ENCODE assay signal across 3 cellular contexts in the genomic region with DNA sequence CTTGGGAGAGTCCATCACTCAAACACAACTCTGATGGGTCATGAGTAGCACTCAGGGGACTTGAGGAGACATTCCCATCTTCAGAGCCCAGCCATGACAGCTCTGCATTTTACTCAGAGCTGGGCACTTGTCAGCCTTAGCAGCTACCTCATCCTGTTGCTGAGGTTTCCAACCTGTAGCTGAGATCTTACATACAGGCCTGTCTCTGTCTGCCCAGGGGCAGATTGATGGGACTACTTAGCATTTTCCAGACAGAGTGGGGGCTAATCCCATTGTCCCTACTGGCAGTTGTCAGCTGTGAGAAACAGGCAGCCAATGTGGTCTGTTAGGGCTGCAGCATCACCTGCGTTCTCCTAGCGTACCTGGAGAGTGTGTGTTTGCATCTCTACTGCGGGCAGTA.
TF ChIP-seq lines count a peak whose summit lies in the region.

No MANE protein-coding gene starts in this region.

TF ChIP-seq in HEK293, 187 proteins besides CTCF, POLR2A, EP300 and RAD21 (continues in another document):
- TF ChIP-seq ZXDB (tag by site-specific recombination; IDR thresholded peaks at IDR 0.05) = no peak
- no peak for TF ChIP-seq ZNF473 (tag by site-specific recombination; IDR thresholded peaks at IDR 0.05)
- TF ChIP-seq ZNF76 (tag by site-specific recombination; IDR thresholded peaks at IDR 0.05; ENCODE audit: borderline replicate concordance, low read depth) = no peak
- TF ChIP-seq, protein P1, sequence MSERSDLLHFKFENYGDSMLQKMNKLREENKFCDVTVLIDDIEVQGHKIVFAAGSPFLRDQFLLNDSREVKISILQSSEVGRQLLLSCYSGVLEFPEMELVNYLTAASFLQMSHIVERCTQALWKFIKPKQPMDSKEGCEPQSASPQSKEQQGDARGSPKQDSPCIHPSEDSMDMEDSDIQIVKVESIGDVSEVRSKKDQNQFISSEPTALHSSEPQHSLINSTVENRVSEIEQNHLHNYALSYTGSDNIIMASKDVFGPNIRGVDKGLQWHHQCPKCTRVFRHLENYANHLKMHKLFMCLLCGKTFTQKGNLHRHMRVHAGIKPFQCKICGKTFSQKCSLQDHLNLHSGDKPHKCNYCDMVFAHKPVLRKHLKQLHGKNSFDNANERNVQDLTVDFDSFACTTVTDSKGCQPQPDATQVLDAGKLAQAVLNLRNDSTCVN (tag by site-specific recombination; optimal IDR thresholded peaks at IDR 0.05) = no peak
- peak; percentile 43; the same call in 1 of the 2 replicates for TF ChIP-seq SCRT1 (tag by site-specific recombination; IDR thresholded peaks at IDR 0.05; ENCODE audit: borderline replicate concordance)
- TF ChIP-seq SCRT2 (tag by site-specific recombination; IDR thresholded peaks at IDR 0.05) = peak; percentile 61
- TF ChIP-seq ZNF658 (tag by site-specific recombination; IDR thresholded peaks at IDR 0.05) = no peak
- TF ChIP-seq, protein P2, sequence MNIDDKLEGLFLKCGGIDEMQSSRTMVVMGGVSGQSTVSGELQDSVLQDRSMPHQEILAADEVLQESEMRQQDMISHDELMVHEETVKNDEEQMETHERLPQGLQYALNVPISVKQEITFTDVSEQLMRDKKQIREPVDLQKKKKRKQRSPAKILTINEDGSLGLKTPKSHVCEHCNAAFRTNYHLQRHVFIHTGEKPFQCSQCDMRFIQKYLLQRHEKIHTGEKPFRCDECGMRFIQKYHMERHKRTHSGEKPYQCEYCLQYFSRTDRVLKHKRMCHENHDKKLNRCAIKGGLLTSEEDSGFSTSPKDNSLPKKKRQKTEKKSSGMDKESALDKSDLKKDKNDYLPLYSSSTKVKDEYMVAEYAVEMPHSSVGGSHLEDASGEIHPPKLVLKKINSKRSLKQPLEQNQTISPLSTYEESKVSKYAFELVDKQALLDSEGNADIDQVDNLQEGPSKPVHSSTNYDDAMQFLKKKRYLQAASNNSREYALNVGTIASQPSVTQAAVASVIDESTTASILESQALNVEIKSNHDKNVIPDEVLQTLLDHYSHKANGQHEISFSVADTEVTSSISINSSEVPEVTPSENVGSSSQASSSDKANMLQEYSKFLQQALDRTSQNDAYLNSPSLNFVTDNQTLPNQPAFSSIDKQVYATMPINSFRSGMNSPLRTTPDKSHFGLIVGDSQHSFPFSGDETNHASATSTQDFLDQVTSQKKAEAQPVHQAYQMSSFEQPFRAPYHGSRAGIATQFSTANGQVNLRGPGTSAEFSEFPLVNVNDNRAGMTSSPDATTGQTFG (tag by site-specific recombination; IDR thresholded peaks at IDR 0.05; ENCODE audit: borderline replicate concordance) = no peak
- TF ChIP-seq ZNF776 (tag by site-specific recombination; IDR thresholded peaks at IDR 0.05; ENCODE audit: borderline replicate concordance) = no peak
- TF ChIP-seq, protein P3, sequence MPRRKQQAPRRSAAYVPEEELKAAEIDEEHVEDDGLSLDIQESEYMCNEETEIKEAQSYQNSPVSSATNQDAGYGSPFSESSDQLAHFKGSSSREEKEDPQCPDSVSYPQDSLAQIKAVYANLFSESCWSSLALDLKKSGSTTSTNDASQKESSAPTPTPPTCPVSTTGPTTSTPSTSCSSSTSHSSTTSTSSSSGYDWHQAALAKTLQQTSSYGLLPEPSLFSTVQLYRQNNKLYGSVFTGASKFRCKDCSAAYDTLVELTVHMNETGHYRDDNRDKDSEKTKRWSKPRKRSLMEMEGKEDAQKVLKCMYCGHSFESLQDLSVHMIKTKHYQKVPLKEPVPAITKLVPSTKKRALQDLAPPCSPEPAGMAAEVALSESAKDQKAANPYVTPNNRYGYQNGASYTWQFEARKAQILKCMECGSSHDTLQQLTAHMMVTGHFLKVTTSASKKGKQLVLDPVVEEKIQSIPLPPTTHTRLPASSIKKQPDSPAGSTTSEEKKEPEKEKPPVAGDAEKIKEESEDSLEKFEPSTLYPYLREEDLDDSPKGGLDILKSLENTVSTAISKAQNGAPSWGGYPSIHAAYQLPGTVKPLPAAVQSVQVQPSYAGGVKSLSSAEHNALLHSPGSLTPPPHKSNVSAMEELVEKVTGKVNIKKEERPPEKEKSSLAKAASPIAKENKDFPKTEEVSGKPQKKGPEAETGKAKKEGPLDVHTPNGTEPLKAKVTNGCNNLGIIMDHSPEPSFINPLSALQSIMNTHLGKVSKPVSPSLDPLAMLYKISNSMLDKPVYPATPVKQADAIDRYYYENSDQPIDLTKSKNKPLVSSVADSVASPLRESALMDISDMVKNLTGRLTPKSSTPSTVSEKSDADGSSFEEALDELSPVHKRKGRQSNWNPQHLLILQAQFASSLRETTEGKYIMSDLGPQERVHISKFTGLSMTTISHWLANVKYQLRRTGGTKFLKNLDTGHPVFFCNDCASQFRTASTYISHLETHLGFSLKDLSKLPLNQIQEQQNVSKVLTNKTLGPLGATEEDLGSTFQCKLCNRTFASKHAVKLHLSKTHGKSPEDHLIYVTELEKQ (tag by site-specific recombination; IDR thresholded peaks at IDR 0.05; ENCODE audit: borderline replicate concordance) = no peak

TF ChIP-seq in endothelial cell of umbilical vein, 7 proteins besides CTCF, POLR2A, EP300 and RAD21:
- no peak for TF ChIP-seq JUN (IDR thresholded peaks at IDR 0.05; ENCODE audit: borderline replicate concordance, insufficient read depth, insufficient read length, low read depth)
- no peak for TF ChIP-seq GATA2 (IDR thresholded peaks at IDR 0.05; ENCODE audit: insufficient read depth, insufficient read length, low read depth, low read length)
- TF ChIP-seq EZH2 (IDR thresholded peaks at IDR 0.05; ENCODE audit: borderline replicate concordance, low read depth, low read length, severe bottlenecking) = peak; percentile 26
- TF ChIP-seq MYC (IDR thresholded peaks at IDR 0.05; ENCODE audit: low read depth, low read length) = no peak
- TF ChIP-seq, protein P4, sequence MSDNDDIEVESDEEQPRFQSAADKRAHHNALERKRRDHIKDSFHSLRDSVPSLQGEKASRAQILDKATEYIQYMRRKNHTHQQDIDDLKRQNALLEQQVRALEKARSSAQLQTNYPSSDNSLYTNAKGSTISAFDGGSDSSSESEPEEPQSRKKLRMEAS (IDR thresholded peaks at IDR 0.05; ENCODE audit: insufficient read depth, insufficient read length) = no peak
- no peak for TF ChIP-seq POLR2AphosphoS5 (IDR thresholded peaks at IDR 0.05; ENCODE audit: insufficient read depth, low read depth, low read length)
- TF ChIP-seq FOS (IDR thresholded peaks at IDR 0.05; ENCODE audit: borderline replicate concordance, insufficient read depth, low read length) = no peak

TF ChIP-seq in neural cell, 6 proteins besides CTCF, POLR2A, EP300 and RAD21:
- TF ChIP-seq POLR2AphosphoS5 (IDR thresholded peaks at IDR 0.05) (no peak), TAF1 (IDR thresholded peaks at IDR 0.05; ENCODE audit: low read depth) (no peak), REST (IDR thresholded peaks at IDR 0.05; ENCODE audit: borderline replicate concordance) (no peak), MXI1 (conservative IDR thresholded peaks at IDR 0.05; ENCODE audit: poor library complexity, severe bottlenecking) (no peak), EZH2 (IDR thresholded peaks at IDR 0.05; ENCODE audit: borderline replicate concordance, insufficient read depth, low read length, poor library complexity, severe bottlenecking) (no peak), SMC3 (conservative IDR thresholded peaks at IDR 0.05; ENCODE audit: poor library complexity) (no peak)
TF ChIP-seq in neural cell: peak in this region for 0.
